Comparison of ENCODE assay signal across 8 cellular contexts in genomic region chr22:37077802-37078448, GRCh38.
A peak's percentile ranks its signal among the peaks of the same experiment; 100 is the strongest.
DNase-seq lines count a peak whose midpoint lies in the region; ATAC-seq and TF ChIP-seq lines count a peak whose summit lies in the region.

No MANE protein-coding gene starts in this region.

- H3K4me3 ChIP-seq in retinal pigment epithelial cell (ENCODE audit: low read length): no peak overlapping the region

- DNase-seq in 8988T (peak; percentile 88), RKO (ENCODE audit: low spot score) (peak; percentile 36), foreskin melanocyte (peak; percentile 17), retinal pigment epithelial cell (ENCODE audit: low read depth) (no peak)
- peak; percentile 81 for DNase-seq in activated T-helper 9 cell treated with anti-CD3 and anti-CD28 coated beads, Interleukin-2, amount 50 U/mL, for 16 hours (ENCODE audit: low read depth)

- TF ChIP-seq CTCF in GM12874 (IDR thresholded peaks at IDR 0.05; ENCODE audit: insufficient read depth, low read depth, low read length) (peak; percentile 95), retinal pigment epithelial cell (conservative IDR thresholded peaks at IDR 0.05; ENCODE audit: low read depth, low read length) (peak; percentile 99)

- ATAC-seq in HG02938 (IDR thresholded peaks at IDR 0.05; ENCODE audit: unreplicated experiment) (no peak), HG03196 (IDR thresholded peaks at IDR 0.05; ENCODE audit: unreplicated experiment) (no peak)
